ENCODE assay signal across 22 cellular contexts in the genomic region with DNA sequence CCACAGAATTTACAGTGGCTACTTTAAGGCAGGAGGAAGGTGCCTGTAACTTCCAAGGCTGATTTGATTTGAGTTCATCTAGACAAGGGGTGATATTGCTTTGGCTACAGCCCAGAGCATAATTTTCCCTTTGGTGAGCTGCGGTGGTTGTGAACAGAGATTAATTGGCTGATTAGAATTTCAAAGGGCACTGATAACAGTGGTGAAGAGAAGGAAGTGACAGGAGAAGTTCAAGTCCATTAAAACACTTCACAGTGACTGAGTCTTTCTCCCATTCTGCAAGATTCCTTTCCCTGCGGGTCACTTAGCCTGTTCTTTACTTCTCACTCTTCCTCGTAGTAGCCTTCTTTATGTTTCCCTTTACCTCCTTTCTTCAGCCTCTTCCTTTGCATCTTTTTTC.
DNase-seq lines count a peak whose midpoint lies in the region; ATAC-seq, FAIRE-seq and TF ChIP-seq lines count a peak whose summit lies in the region.
"Had no signal": no experiment of that assay in that cellular context is flagged by ENCODE, and none has a peak within 500 bp of the region (broad histone marks: within the 10 kb centered on the region; RNA-seq: fewer than 3 reads in every experiment).

No MANE protein-coding gene starts in this region.

- BruUV-seq in endothelial cell of umbilical vein (replicated peaks; lab: Mats Ljungman, UMichigan): no TSS peak

- H3K27me3 Mint-ChIP-seq in GM23338 (ENCODE audit: insufficient read depth, low read depth, poor library complexity) (peaks cover 2% of the 10 kb centered on the region), mesothelial cell of epicardium (ENCODE audit: low read depth) (no peaks in the 10 kb centered on the region)

- no peaks in the 10 kb centered on the region for H3K9me3 ChIP-seq in endothelial cell of umbilical vein (replicated peaks; ENCODE audit: control insufficient read depth, insufficient read depth, low read length)
- H3K9me3 ChIP-seq in pancreas: no peaks in the 10 kb centered on the region
- H3K9me3 ChIP-seq: neutrophil, thoracic aorta had no signal

- no peaks in the 10 kb centered on the region for H3K36me3 Mint-ChIP-seq in GM23338 (ENCODE audit: low read depth)
- H3K36me3 Mint-ChIP-seq in mesothelial cell of epicardium: no peaks in the 10 kb centered on the region

- CTCF ChIA-PET in endothelial cell of umbilical vein (lab: Charles Lee): interaction anchor here (1.0 kb wide), 1 partner anchor 715 kb away, joined by 3 read pairs; no protein-coding TSS in a partner anchor

- H3K27ac ChIP-seq in GM23338 (ENCODE audit: low read depth) (no peak overlapping the region), endothelial cell of umbilical vein (ENCODE audit: insufficient read depth, low read depth, low read length) (no peak overlapping the region), pancreas (no peak overlapping the region)
- H3K27ac ChIP-seq: neutrophil, RWPE1, thoracic aorta had no signal

- FAIRE-seq in endothelial cell of umbilical vein (lab: Jason Lieb, UNC) (no peak), pancreas (lab: Jason Lieb, UNC) (no peak)
- FAIRE-seq: endometrium, GM12891 had no signal

- H3K4me3 ChIP-seq in GM23338 (no peak overlapping the region), endothelial cell of umbilical vein (replicated peaks in 1 of 3; ENCODE audit: insufficient read depth in 1 of 3, low read depth in 1 of 3, low read length in 3 of 3) (no peak overlapping the region), pancreas (no peak overlapping the region)
- H3K4me3 ChIP-seq: smooth muscle cell, thoracic aorta had no signal

- 40 to 49% methylated on average over 3 of the region's 3 CpGs for WGBS in pancreas, 2 donors

- H4K20me1 ChIP-seq in GM23338 (replicated peaks; ENCODE audit: insufficient read depth) (no peaks in the 10 kb centered on the region), endothelial cell of umbilical vein (replicated peaks; ENCODE audit: control insufficient read depth, extremely low read depth, insufficient read depth, low read length) (no peaks in the 10 kb centered on the region)

- TF ChIP-seq CTCF in GM23338 (conservative IDR thresholded peaks at IDR 0.05; ENCODE audit: low read depth in 2 of 2) (no peak), endothelial cell of umbilical vein (IDR thresholded peaks at IDR 0.05; ENCODE audit: extremely low read depth in 1 of 2, insufficient read depth in 1 of 2, low read depth in 1 of 2, low read length in 2 of 2) (no peak), mesothelial cell of epicardium (IDR thresholded peaks at IDR 0.05; ENCODE audit: unreplicated experiment) (no peak), pancreas (IDR thresholded peaks at IDR 0.05) (no peak)

- H2AFZ ChIP-seq in GM23338: no peak overlapping the region
- peak overlapping the region; percentile 49 for H2AFZ ChIP-seq in endothelial cell of umbilical vein (ENCODE audit: low read depth, low read length)

- no peak overlapping the region for H3K4me2 ChIP-seq in GM23338
- H3K4me2 ChIP-seq in endothelial cell of umbilical vein (ENCODE audit: insufficient read depth, low read length): no peak overlapping the region
- H3K4me2 ChIP-seq: smooth muscle cell had no signal

- H3K9me2 ChIP-seq in GM23338 (ENCODE audit: insufficient read depth): no peaks in the 10 kb centered on the region

- H3K27me3 ChIP-seq in GM23338 (ENCODE audit: insufficient read depth) (no peaks in the 10 kb centered on the region), endothelial cell of umbilical vein (ENCODE audit: control insufficient read depth in 2 of 2, insufficient read depth in 2 of 2, low read length in 2 of 2) (no peaks in the 10 kb centered on the region), pancreas (no peaks in the 10 kb centered on the region)

- intact Hi-C loops in endothelial cell of umbilical vein (cut with micrococcal nuclease): no loop called here
- intact Hi-C loops in pancreas (cut with DNase I): no loop called here

- peaks cover 27% of the 10 kb centered on the region for H3K4me1 ChIP-seq in GM23338 (ENCODE audit: insufficient read depth)
- H3K4me1 ChIP-seq in endothelial cell of umbilical vein (ENCODE audit: control insufficient read depth, extremely low read depth, insufficient read depth, low read length): no peaks in the 10 kb centered on the region
- no peaks in the 10 kb centered on the region for H3K4me1 ChIP-seq in pancreas

- H3K9me1 ChIP-seq in endothelial cell of umbilical vein (replicated peaks; ENCODE audit: control insufficient read depth, extremely low read depth, insufficient read depth, low read length): no peaks in the 10 kb centered on the region

- POLR2A ChIA-PET in endothelial cell of umbilical vein (lab: Charles Lee): no interaction called here

- dilution Hi-C loops in endothelial cell of umbilical vein (cut with MboI; ENCODE audit: extremely low pct_ligation_motif_present, low sequenced_read_pairs): no loop called here

- H3K79me2 ChIP-seq in GM23338 (replicated peaks; ENCODE audit: insufficient read depth): no peaks in the 10 kb centered on the region
- no peaks in the 10 kb centered on the region for H3K79me2 ChIP-seq in endothelial cell of umbilical vein (ENCODE audit: control insufficient read depth, insufficient read depth, low read length)

- ATAC-seq in GM23338: peak; percentile 33; the same call in 2 of the 3 replicates
- ATAC-seq in pancreas: no peak
- ATAC-seq in HG03378 (IDR thresholded peaks at IDR 0.05; ENCODE audit: unreplicated experiment): no peak
- ATAC-seq: activated T-cell treated with anti-CD3 and anti-CD28 coated beads, Interleukin-2, amount 50 U/mL, for 72 hours had no signal

- no peak overlapping the region for H3K27ac Mint-ChIP-seq in GM23338
- no peak overlapping the region for H3K27ac Mint-ChIP-seq in mesothelial cell of epicardium
- H3K27ac Mint-ChIP-seq: activated T-cell treated with anti-CD3 and anti-CD28 coated beads, Interleukin-2, amount 50 U/mL, for 72 hours had no signal

- H3K36me3 ChIP-seq in GM23338 (ENCODE audit: insufficient read depth) (no peaks in the 10 kb centered on the region), endothelial cell of umbilical vein (ENCODE audit: control insufficient read depth in 2 of 2, extremely low read depth in 1 of 2, insufficient read depth in 2 of 2, low read length in 2 of 2) (no peaks in the 10 kb centered on the region), pancreas (no peaks in the 10 kb centered on the region)
- H3K36me3 ChIP-seq: neutrophil, thoracic aorta had no signal

- H3K9ac ChIP-seq in endothelial cell of umbilical vein (replicated peaks; ENCODE audit: extremely low read depth, insufficient read depth, low read length): no peak overlapping the region

- H3K4me3 Mint-ChIP-seq in GM23338: no peak overlapping the region
- H3K4me3 Mint-ChIP-seq in mesothelial cell of epicardium: peak overlapping the region; percentile 7
- H3K4me3 Mint-ChIP-seq: activated T-cell treated with anti-CD3 and anti-CD28 coated beads, Interleukin-2, amount 50 U/mL, for 72 hours had no signal

- DNase-seq in GM23338 (ENCODE audit: low spot score): peak; percentile 27
- peak; percentile 62 for DNase-seq in NCI-H146 treated with DMSO at 0.1 percent for 48 hours (lab: John Stamatoyannopoulos, UW; ENCODE audit: unreplicated experiment)
- no peak for DNase-seq in endothelial cell of umbilical vein (ENCODE audit: low read depth, low spot score)
- no peak for DNase-seq in mesothelial cell of epicardium (ENCODE audit: low spot score in 2 of 2, unreplicated experiment in 2 of 2)
- no peak for DNase-seq in pancreas
- DNase-seq in activated CD4-positive, alpha-beta T cell treated with anti-CD3 and anti-CD28 coated beads for 48 hours: no peak
- no peak for DNase-seq in D341Med (ENCODE audit: low spot score)
- DNase-seq: activated naive CD4-positive, alpha-beta T cell treated with anti-CD3 and anti-CD28 coated beads, Interleukin-2, amount 50 U/mL, for 16 hours; activated T-cell treated with anti-CD3 and anti-CD28 coated beads, Interleukin-2, amount 50 U/mL, for 72 hours; DMS53; head of caudate nucleus; NCI-H1417 treated with DMSO at 0.1 percent for 48 hours; NCI-H510A treated with DMSO at 0.1 percent for 48 hours; stimulated activated CD4-positive, alpha-beta T cell treated with anti-CD3 and anti-CD28 coated beads, Interleukin-2, amount 100 ng/mL, for 48 hours; stimulated activated naive CD4-positive, alpha-beta T cell treated with Interleukin-2 at 50 U/mL for 16 hours had no signal

- H3F3A ChIP-seq in GM23338 (replicated peaks; ENCODE audit: low read depth): no peaks in the 10 kb centered on the region

- H3K9me3 Mint-ChIP-seq in GM23338: no peaks in the 10 kb centered on the region
- no peaks in the 10 kb centered on the region for H3K9me3 Mint-ChIP-seq in mesothelial cell of epicardium
- H3K9me3 Mint-ChIP-seq: activated T-cell treated with anti-CD3 and anti-CD28 coated beads, Interleukin-2, amount 50 U/mL, for 72 hours had no signal

- no peak for TF ChIP-seq POLR2A in endothelial cell of umbilical vein (IDR thresholded peaks at IDR 0.05; ENCODE audit: low read depth, low read length)

- H3K4me1 Mint-ChIP-seq in GM23338 (peaks cover 23% of the 10 kb centered on the region), mesothelial cell of epicardium (peaks cover 18% of the 10 kb centered on the region)

TF ChIP-seq in GM23338, 12 proteins besides CTCF, POLR2A, EP300 and RAD21 (continues in another document):
- TF ChIP-seq STAT1 (IDR thresholded peaks at IDR 0.05; ENCODE audit: unreplicated experiment) (no peak), EZH2phosphoT487 (IDR thresholded peaks at IDR 0.05; ENCODE audit: unreplicated experiment) (no peak), POLR2AphosphoS5 (IDR thresholded peaks at IDR 0.05; ENCODE audit: low read depth) (no peak)

TF ChIP-seq in endothelial cell of umbilical vein, 7 proteins besides CTCF, POLR2A, EP300 and RAD21:
- TF ChIP-seq FOS (IDR thresholded peaks at IDR 0.05; ENCODE audit: borderline replicate concordance, insufficient read depth, low read length): no peak
- peak; percentile 47 for TF ChIP-seq GATA2 (IDR thresholded peaks at IDR 0.05; ENCODE audit: insufficient read depth, insufficient read length, low read depth, low read length)

Comparison
In these comparisons a context has a peak if more than half of its experiments do, and no peak if none do; other contexts are left out.
1. DNase-seq: peak in GM23338 (single experiment) and NCI-H146 treated with DMSO at 0.1 percent for 48 hours (single experiment); none in endothelial cell of umbilical vein (single experiment), mesothelial cell of epicardium (0 of 2), pancreas (0 of 6), activated CD4-positive, alpha-beta T cell treated with anti-CD3 and anti-CD28 coated beads for 48 hours (single experiment) and D341Med (single experiment).